Comparison of ENCODE assay signal across 24 cellular contexts in the genomic region with DNA sequence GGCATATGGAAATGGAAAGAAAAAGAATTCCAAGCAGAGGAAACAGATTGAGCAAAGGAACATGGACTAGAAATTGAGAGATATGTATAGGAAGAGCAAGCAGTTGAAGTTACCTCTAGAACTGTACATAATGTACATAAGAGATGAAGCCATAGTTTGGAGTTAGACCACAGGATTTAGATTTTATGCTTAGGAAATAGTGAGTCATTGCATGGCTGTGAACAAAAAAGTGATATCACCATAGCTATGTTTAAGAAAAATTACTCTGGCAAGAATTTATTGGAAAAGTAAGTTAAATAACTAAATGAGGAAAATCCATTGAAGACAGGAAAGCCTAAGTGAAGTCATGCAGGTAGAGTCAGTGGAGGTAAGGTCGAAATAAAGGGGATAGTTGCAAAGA.
A peak's percentile ranks its signal among the peaks of the same experiment; 100 is the strongest.
DNase-seq lines count a peak whose midpoint lies in the region; ATAC-seq and TF ChIP-seq lines count a peak whose summit lies in the region.
"Had no signal": no experiment of that assay in that cellular context is flagged by ENCODE, and none has a peak within 500 bp of the region (broad histone marks: within the 10 kb centered on the region; RNA-seq: fewer than 3 reads in every experiment).

No MANE protein-coding gene starts in this region.

- POLR2A ChIA-PET in SK-N-SH (lab: Yijun Ruan, JAX) = no interaction called here

- H3K27me3 ChIP-seq in SK-N-SH (ENCODE audit: insufficient read depth) = no peaks in the 10 kb centered on the region
- H3K27me3 ChIP-seq in skeletal muscle satellite cell (ENCODE audit: control insufficient read depth, insufficient read depth, low read length) = no peaks in the 10 kb centered on the region
- no peaks in the 10 kb centered on the region for H3K27me3 ChIP-seq in MG63
- H3K27me3 ChIP-seq: body of pancreas, gastroesophageal sphincter, right lobe of liver had no signal

- no peaks in the 10 kb centered on the region for H3K9me2 ChIP-seq in SK-N-SH

- H3K36me3 ChIP-seq in SK-N-SH (replicated peaks in 1 of 2; ENCODE audit: control insufficient read depth in 1 of 2, insufficient read depth in 2 of 2, low read length in 1 of 2) = no peaks in the 10 kb centered on the region
- H3K36me3 ChIP-seq in skeletal muscle satellite cell (ENCODE audit: insufficient read depth, low read length) = no peaks in the 10 kb centered on the region
- H3K36me3 ChIP-seq in MG63 = no peaks in the 10 kb centered on the region
- H3K36me3 ChIP-seq: gastroesophageal sphincter, right lobe of liver had no signal

- DNase-seq in SK-N-SH (no peak), astrocyte of the hippocampus (ENCODE audit: low read depth, low spot score) (peak; percentile 9), fibroblast of the aortic adventitia (ENCODE audit: low read depth) (peak; percentile 39), MG63 (no peak)
- DNase-seq: activated naive CD4-positive, alpha-beta T cell treated with anti-CD3 and anti-CD28 coated beads, Interleukin-2, amount 10 ng/mL, durations not matched to agents 7 days and 5 days; activated T-cell treated with anti-CD3 and anti-CD28 coated beads, Interleukin-2, amount 50 U/mL, for 72 hours; body of pancreas; kidney glomerular epithelial cell; mesendoderm; naive B cell; NCI-H1436 treated with DMSO at 0.1 percent for 48 hours; NCI-H2171; NCI-H69; PC-9; right lobe of liver; T-helper 9 cell had no signal

- TF ChIP-seq RAD21 in SK-N-SH (IDR thresholded peaks at IDR 0.05; ENCODE audit: low read length) = no peak

- H3K79me2 ChIP-seq in SK-N-SH (ENCODE audit: insufficient read depth) = no peaks in the 10 kb centered on the region
- H3K79me2 ChIP-seq: parathyroid adenoma had no signal

- no peak for TF ChIP-seq CTCF in SK-N-SH (IDR thresholded peaks at IDR 0.05)
- no peak for TF ChIP-seq CTCF in fibroblast of the aortic adventitia (IDR thresholded peaks at IDR 0.05; ENCODE audit: insufficient read depth, low read length)

- H3K4me1 ChIP-seq in SK-N-SH (ENCODE audit: control insufficient read depth in 1 of 2, insufficient read depth in 2 of 2, low read depth in 1 of 2, low read length in 1 of 2) = no peaks in the 10 kb centered on the region
- peaks cover 18% of the 10 kb centered on the region for H3K4me1 ChIP-seq in skeletal muscle satellite cell (ENCODE audit: control insufficient read depth, insufficient read depth, low read length)
- H3K4me1 ChIP-seq: body of pancreas, gastroesophageal sphincter, parathyroid adenoma, right lobe of liver had no signal

- H4K20me1 ChIP-seq in SK-N-SH (ENCODE audit: insufficient read depth) = no peaks in the 10 kb centered on the region

- H3K27ac ChIP-seq in SK-N-SH (ENCODE audit: low read depth in 2 of 2, low read length in 1 of 2) = no peak overlapping the region
- H3K27ac ChIP-seq: body of pancreas, coronary artery, gastroesophageal sphincter, parathyroid adenoma, PC-9, right lobe of liver had no signal

- H2AFZ ChIP-seq in SK-N-SH (ENCODE audit: low read depth) = no peak overlapping the region; the same call in 1 of the 2 replicates
- H2AFZ ChIP-seq: parathyroid adenoma, PC-9 had no signal

- no peak for TF ChIP-seq EP300 in SK-N-SH (IDR thresholded peaks at IDR 0.05; ENCODE audit: borderline replicate concordance in 1 of 2, low read depth in 1 of 2, low read length in 1 of 2)

- H3K9ac ChIP-seq in SK-N-SH = no peak overlapping the region
- no peak overlapping the region for H3K9ac ChIP-seq in skeletal muscle satellite cell (ENCODE audit: low read depth, low read length)
- H3K9ac ChIP-seq: parathyroid adenoma had no signal

- H3K4me3 ChIP-seq in SK-N-SH (ENCODE audit: low read depth in 2 of 2, low read length in 1 of 2) = no peak overlapping the region
- no peak overlapping the region for H3K4me3 ChIP-seq in fibroblast of the aortic adventitia (ENCODE audit: low read depth, low read length)
- H3K4me3 ChIP-seq in skeletal muscle satellite cell (ENCODE audit: low read length) = no peak overlapping the region
- H3K4me3 ChIP-seq in MG63 = no peak overlapping the region
- H3K4me3 ChIP-seq: body of pancreas, coronary artery, gastroesophageal sphincter, PC-9, right lobe of liver had no signal

- H3F3A ChIP-seq in SK-N-SH (replicated peaks; ENCODE audit: insufficient read depth) = no peaks in the 10 kb centered on the region

- ATAC-seq in SK-N-SH treated with all-trans-retinoic acid at 6 μM for 48 hours (no peak), HG02588 (IDR thresholded peaks at IDR 0.05; ENCODE audit: unreplicated experiment) (no peak), GM21515 (IDR thresholded peaks at IDR 0.05; ENCODE audit: unreplicated experiment) (no peak)
- ATAC-seq: activated T-cell treated with anti-CD3 and anti-CD28 coated beads, Interleukin-2, amount 50 U/mL, for 72 hours; body of pancreas; gastroesophageal sphincter; right lobe of liver; stimulated activated effector memory CD8-positive, alpha-beta T cell treated with anti-CD3 and anti-CD28 coated beads, Interleukin-12 subunit alpha, Interleukin-12 subunit beta, amount 100 ng/mL, for 72 hours had no signal

- H3K4me2 ChIP-seq in SK-N-SH = no peak overlapping the region
- peak overlapping the region; percentile 16 for H3K4me2 ChIP-seq in skeletal muscle satellite cell (ENCODE audit: low read length)
- H3K4me2 ChIP-seq: PC-9 had no signal

- H3K9me3 ChIP-seq in SK-N-SH = peaks cover 4% of the 10 kb centered on the region; the same call in 1 of the 2 replicates
- no peaks in the 10 kb centered on the region for H3K9me3 ChIP-seq in skeletal muscle satellite cell (replicated peaks; ENCODE audit: low read length)
- H3K9me3 ChIP-seq in MG63 = peaks cover 11% of the 10 kb centered on the region
- H3K9me3 ChIP-seq: body of pancreas, gastroesophageal sphincter, right lobe of liver had no signal

- CTCF ChIA-PET in SK-N-SH (lab: Yijun Ruan, JAX) = no interaction called here

- 24% methylated on average over 1 of the region's 1 CpG for WGBS in SK-N-SH (ENCODE audit: low lambda C conversion rate)

TF ChIP-seq in SK-N-SH, 30 proteins besides CTCF, POLR2A, EP300 and RAD21:
- TF ChIP-seq MXI1 (IDR thresholded peaks at IDR 0.05; ENCODE audit: low read depth, low read length) (no peak), FOSL2 (IDR thresholded peaks at IDR 0.05; ENCODE audit: borderline replicate concordance, low read depth) (peak; percentile 12; the same call in 1 of the 2 replicates), POLR2AphosphoS5 (IDR thresholded peaks at IDR 0.05; ENCODE audit: low read depth, low read length) (no peak), ELF1 (IDR thresholded peaks at IDR 0.05) (no peak), CHD2 (IDR thresholded peaks at IDR 0.05; ENCODE audit: low read length, partially characterized antibody) (no peak)

TF ChIP-seq in SK-N-SH treated with all-trans-retinoic acid at 6 μM for 48 hours, 23 proteins besides CTCF, POLR2A, EP300 and RAD21 (continues in another document):
- TF ChIP-seq ISL1 (CRISPR knock-in tag; IDR thresholded peaks at IDR 0.05) (no peak), TSHZ2 (CRISPR knock-in tag; IDR thresholded peaks at IDR 0.05) (no peak), TCF4 (CRISPR knock-in tag; IDR thresholded peaks at IDR 0.05; ENCODE audit: borderline replicate concordance) (no peak), CSRNP3 (CRISPR knock-in tag; IDR thresholded peaks at IDR 0.05) (no peak), BACH2 (CRISPR knock-in tag; IDR thresholded peaks at IDR 0.05; ENCODE audit: borderline replicate concordance) (no peak), ZNF565 (CRISPR knock-in tag; conservative IDR thresholded peaks at IDR 0.05; ENCODE audit: low read depth) (no peak), ZNF8 (CRISPR knock-in tag; IDR thresholded peaks at IDR 0.05) (no peak), ARNTL (CRISPR knock-in tag; IDR thresholded peaks at IDR 0.05; ENCODE audit: borderline replicate concordance, low read depth) (no peak), ZFP30 (CRISPR knock-in tag; IDR thresholded peaks at IDR 0.05) (no peak)

Comparison
In these comparisons a context has a peak if more than half of its experiments do, and no peak if none do; other contexts are left out.
1. DNase-seq: peak in astrocyte of the hippocampus (single experiment) and fibroblast of the aortic adventitia (single experiment); none in SK-N-SH (single experiment) and MG63 (single experiment).